In the genomic region with DNA sequence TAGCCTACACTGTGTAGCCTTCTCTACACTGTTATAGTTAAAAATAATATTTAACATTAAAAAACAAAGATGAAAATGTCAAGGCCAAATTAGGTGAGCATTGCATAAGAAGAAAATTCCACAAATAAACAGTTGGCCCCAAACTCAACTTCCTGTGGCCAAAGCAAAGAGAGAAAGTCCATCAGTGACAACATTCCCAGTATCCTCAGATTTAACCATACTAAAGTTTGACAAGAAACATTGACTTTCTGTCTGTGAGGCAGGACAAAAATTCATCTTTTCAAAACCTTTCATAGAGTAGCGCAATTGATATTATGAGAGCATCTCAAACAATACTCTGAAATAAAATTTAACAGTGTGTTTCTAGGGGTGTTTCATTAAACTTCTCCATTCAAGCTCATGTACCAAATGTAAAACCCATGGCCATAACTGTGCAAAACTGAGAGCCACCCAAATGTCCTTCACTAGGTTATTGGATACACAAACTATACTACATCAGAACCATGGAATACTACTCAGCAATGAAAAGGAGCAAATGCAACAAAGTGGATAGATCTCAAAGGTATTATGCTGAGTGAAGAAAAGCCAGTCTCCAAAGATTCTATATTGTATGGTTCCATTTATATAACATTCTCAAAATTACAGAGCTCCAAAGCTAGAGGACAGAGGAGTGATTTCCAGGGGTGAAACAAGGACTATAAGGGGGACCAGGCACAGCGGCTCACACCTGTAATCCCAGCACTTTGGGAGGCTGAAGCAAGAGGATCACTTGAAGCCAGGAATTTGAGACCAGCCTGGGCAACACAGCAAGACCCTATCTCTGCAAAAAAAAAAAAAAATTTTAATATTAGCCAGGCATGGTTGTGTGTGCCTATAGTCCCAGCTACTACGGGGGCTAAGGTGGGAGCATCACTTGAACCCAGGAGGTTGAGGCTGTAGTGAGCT, we compare ENCODE assay signal across 3 cellular contexts.
A peak's percentile ranks its signal among the peaks of the same experiment; 100 is the strongest.
TF ChIP-seq lines count a peak whose summit lies in the region.

No MANE protein-coding gene starts in this region.

TF ChIP-seq in HEK293, 187 proteins besides CTCF, POLR2A, EP300 and RAD21 (continued from another document):
- 0 out of 2 replicates have a peak, but pooled peaks have one; percentile 16 for TF ChIP-seq ZNF146 (tag by site-specific recombination; IDR thresholded peaks at IDR 0.05)
- TF ChIP-seq PRDM1 (tag by site-specific recombination; IDR thresholded peaks at IDR 0.05), result no peak
- TF ChIP-seq ZNF660 (tag by site-specific recombination; IDR thresholded peaks at IDR 0.05), result no peak
- TF ChIP-seq, protein P1, sequence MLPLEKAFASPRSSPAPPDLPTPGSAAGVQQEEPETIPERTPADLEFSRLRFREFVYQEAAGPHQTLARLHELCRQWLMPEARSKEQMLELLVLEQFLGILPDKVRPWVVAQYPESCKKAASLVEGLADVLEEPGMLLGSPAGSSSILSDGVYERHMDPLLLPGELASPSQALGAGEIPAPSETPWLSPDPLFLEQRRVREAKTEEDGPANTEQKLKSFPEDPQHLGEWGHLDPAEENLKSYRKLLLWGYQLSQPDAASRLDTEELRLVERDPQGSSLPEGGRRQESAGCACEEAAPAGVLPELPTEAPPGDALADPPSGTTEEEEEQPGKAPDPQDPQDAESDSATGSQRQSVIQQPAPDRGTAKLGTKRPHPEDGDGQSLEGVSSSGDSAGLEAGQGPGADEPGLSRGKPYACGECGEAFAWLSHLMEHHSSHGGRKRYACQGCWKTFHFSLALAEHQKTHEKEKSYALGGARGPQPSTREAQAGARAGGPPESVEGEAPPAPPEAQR (tag by site-specific recombination; IDR thresholded peaks at IDR 0.05), result no peak
- TF ChIP-seq ZBTB1 (tag by site-specific recombination; IDR thresholded peaks at IDR 0.05), result no peak
- no peak for TF ChIP-seq ZBTB17 (tag by site-specific recombination; IDR thresholded peaks at IDR 0.05)
- TF ChIP-seq, protein P2, sequence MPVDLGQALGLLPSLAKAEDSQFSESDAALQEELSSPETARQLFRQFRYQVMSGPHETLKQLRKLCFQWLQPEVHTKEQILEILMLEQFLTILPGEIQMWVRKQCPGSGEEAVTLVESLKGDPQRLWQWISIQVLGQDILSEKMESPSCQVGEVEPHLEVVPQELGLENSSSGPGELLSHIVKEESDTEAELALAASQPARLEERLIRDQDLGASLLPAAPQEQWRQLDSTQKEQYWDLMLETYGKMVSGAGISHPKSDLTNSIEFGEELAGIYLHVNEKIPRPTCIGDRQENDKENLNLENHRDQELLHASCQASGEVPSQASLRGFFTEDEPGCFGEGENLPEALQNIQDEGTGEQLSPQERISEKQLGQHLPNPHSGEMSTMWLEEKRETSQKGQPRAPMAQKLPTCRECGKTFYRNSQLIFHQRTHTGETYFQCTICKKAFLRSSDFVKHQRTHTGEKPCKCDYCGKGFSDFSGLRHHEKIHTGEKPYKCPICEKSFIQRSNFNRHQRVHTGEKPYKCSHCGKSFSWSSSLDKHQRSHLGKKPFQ (tag by site-specific recombination; IDR thresholded peaks at IDR 0.05), result no peak
- TF ChIP-seq ZNF621 (tag by site-specific recombination; IDR thresholded peaks at IDR 0.05), result no peak

TF ChIP-seq in H1, 55 proteins besides CTCF, POLR2A, EP300 and RAD21:
- no peak for TF ChIP-seq SIN3A (conservative IDR thresholded peaks at IDR 0.05 in 1 of 2, IDR thresholded peaks at IDR 0.05 in 1 of 2; ENCODE audit: low read depth in 1 of 2, low read length in 2 of 2)
- no peak for TF ChIP-seq SP2 (IDR thresholded peaks at IDR 0.05; ENCODE audit: low read length)
- TF ChIP-seq RXRA (IDR thresholded peaks at IDR 0.05; ENCODE audit: insufficient read depth, low read depth, low read length), result no peak
- TF ChIP-seq, protein P3, sequence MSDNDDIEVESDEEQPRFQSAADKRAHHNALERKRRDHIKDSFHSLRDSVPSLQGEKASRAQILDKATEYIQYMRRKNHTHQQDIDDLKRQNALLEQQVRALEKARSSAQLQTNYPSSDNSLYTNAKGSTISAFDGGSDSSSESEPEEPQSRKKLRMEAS (IDR thresholded peaks at IDR 0.05), result no peak
- peak; percentile 60; the same call in 1 of the 2 replicates for TF ChIP-seq KDM1A (IDR thresholded peaks at IDR 0.05; ENCODE audit: borderline replicate concordance, low read length)
- TF ChIP-seq, protein P4, sequence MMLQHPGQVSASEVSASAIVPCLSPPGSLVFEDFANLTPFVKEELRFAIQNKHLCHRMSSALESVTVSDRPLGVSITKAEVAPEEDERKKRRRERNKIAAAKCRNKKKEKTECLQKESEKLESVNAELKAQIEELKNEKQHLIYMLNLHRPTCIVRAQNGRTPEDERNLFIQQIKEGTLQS (IDR thresholded peaks at IDR 0.05; ENCODE audit: insufficient read depth, low read depth, low read length), result no peak
- no peak for TF ChIP-seq SIX5 (IDR thresholded peaks at IDR 0.05; ENCODE audit: low read depth, low read length)
- TF ChIP-seq SIRT6 (IDR thresholded peaks at IDR 0.05; ENCODE audit: low read length), result no peak
- TF ChIP-seq TEAD4 (IDR thresholded peaks at IDR 0.05; ENCODE audit: low read depth, low read length), result no peak
TF ChIP-seq in H1: peak in this region for 1.

TF ChIP-seq in liver, 16 proteins besides CTCF, POLR2A, EP300 and RAD21 (continued from another document):
- TF ChIP-seq NR2F2 (IDR thresholded peaks at IDR 0.05) (no peak), JUND (IDR thresholded peaks at IDR 0.05) (peak; percentile 64 to 73), YY1 (IDR thresholded peaks at IDR 0.05) (peak; percentile 45), HNF4G (IDR thresholded peaks at IDR 0.05) (no peak), TAF1 (conservative IDR thresholded peaks at IDR 0.05) (no peak), GABPA (IDR thresholded peaks at IDR 0.05 in 1 of 2, conservative IDR thresholded peaks at IDR 0.05 in 1 of 2) (peak; percentile 27 to 62), HNF4A (conservative IDR thresholded peaks at IDR 0.05) (peak; percentile 85 to 88), FOXA2 (IDR thresholded peaks at IDR 0.05) (peak; percentile 60), SP1 (IDR thresholded peaks at IDR 0.05) (peak; percentile 86), EGR1 (IDR thresholded peaks at IDR 0.05; ENCODE audit: low read depth in 2 of 2) (peak in 1 of 2 donors; percentile 45)
- TF ChIP-seq, protein P5, sequence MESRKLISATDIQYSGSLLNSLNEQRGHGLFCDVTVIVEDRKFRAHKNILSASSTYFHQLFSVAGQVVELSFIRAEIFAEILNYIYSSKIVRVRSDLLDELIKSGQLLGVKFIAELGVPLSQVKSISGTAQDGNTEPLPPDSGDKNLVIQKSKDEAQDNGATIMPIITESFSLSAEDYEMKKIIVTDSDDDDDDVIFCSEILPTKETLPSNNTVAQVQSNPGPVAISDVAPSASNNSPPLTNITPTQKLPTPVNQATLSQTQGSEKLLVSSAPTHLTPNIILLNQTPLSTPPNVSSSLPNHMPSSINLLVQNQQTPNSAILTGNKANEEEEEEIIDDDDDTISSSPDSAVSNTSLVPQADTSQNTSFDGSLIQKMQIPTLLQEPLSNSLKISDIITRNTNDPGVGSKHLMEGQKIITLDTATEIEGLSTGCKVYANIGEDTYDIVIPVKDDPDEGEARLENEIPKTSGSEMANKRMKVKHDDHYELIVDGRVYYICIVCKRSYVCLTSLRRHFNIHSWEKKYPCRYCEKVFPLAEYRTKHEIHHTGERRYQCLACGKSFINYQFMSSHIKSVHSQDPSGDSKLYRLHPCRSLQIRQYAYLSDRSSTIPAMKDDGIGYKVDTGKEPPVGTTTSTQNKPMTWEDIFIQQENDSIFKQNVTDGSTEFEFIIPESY (IDR thresholded peaks at IDR 0.05), result peak; percentile 36
- TF ChIP-seq, protein P3 (IDR thresholded peaks at IDR 0.05), result no peak
- TF ChIP-seq, protein P4 (IDR thresholded peaks at IDR 0.05), result peak; percentile 16
- TF ChIP-seq, protein P6, sequence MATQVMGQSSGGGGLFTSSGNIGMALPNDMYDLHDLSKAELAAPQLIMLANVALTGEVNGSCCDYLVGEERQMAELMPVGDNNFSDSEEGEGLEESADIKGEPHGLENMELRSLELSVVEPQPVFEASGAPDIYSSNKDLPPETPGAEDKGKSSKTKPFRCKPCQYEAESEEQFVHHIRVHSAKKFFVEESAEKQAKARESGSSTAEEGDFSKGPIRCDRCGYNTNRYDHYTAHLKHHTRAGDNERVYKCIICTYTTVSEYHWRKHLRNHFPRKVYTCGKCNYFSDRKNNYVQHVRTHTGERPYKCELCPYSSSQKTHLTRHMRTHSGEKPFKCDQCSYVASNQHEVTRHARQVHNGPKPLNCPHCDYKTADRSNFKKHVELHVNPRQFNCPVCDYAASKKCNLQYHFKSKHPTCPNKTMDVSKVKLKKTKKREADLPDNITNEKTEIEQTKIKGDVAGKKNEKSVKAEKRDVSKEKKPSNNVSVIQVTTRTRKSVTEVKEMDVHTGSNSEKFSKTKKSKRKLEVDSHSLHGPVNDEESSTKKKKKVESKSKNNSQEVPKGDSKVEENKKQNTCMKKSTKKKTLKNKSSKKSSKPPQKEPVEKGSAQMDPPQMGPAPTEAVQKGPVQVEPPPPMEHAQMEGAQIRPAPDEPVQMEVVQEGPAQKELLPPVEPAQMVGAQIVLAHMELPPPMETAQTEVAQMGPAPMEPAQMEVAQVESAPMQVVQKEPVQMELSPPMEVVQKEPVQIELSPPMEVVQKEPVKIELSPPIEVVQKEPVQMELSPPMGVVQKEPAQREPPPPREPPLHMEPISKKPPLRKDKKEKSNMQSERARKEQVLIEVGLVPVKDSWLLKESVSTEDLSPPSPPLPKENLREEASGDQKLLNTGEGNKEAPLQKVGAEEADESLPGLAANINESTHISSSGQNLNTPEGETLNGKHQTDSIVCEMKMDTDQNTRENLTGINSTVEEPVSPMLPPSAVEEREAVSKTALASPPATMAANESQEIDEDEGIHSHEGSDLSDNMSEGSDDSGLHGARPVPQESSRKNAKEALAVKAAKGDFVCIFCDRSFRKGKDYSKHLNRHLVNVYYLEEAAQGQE (IDR thresholded peaks at IDR 0.05), result peak; percentile 57
